8 cellular contexts compared by ENCODE assay signal in genomic region chr3:185575108-185575869, GRCh38. TPM values are rescaled to one million over a fixed set of nuclear protein-coding genes. Genes with fewer than 3 reads are reported as not detected.
DNase-seq lines count a peak whose midpoint lies in the region; ATAC-seq, FAIRE-seq and TF ChIP-seq lines count a peak whose summit lies in the region.
"Not testable (repeated sequence)": the region's sequence is repeated elsewhere in the genome, so short reads cannot be mapped to it uniquely, and the experiment has no call there.

No MANE protein-coding gene starts in this region.

- TF ChIP-seq CTCF in AG09309 (IDR thresholded peaks at IDR 0.05; ENCODE audit: control insufficient read depth, insufficient read depth, low read depth, low read length, missing control alignments) = peak; percentile 48
- peak; percentile 57 to 71 (median 64) for TF ChIP-seq CTCF in adrenal gland (IDR thresholded peaks at IDR 0.05)
- TF ChIP-seq CTCF in glutamatergic neuron (IDR thresholded peaks at IDR 0.05; ENCODE audit: partially characterized antibody, unreplicated experiment) = peak; percentile 88
- TF ChIP-seq CTCF in ovary (IDR thresholded peaks at IDR 0.05) = peak in 2 of 3 donors; percentile 31 to 40

- not testable (repeated sequence) for TF ChIP-seq EP300 in ovary (IDR thresholded peaks at IDR 0.05)

- H3K4me3 Mint-ChIP-seq in glutamatergic neuron (ENCODE audit: unreplicated experiment) = not testable (repeated sequence)

- not testable (repeated sequence) for H3K4me1 ChIP-seq in adrenal gland (replicated peaks in 1 of 2); ovary (ENCODE audit: insufficient read depth)

- peaks cover 21% of the 10 kb centered on the region for H3K36me3 Mint-ChIP-seq in glutamatergic neuron (ENCODE audit: unreplicated experiment)

- 21 to 27% (median 23%) methylated on average over 16 to 17 of the region's 17 CpGs for WGBS in adrenal gland, 4 donors
- 16 to 24% (median 18%) methylated on average over 17 of the region's 17 CpGs for WGBS in ovary, 3 donors

- intact Hi-C loops in adrenal gland (cut with DNase I); ovary (cut with DNase I): not testable (repeated sequence)

- TF ChIP-seq POLR2A in adrenal gland (IDR thresholded peaks at IDR 0.05); ovary (IDR thresholded peaks at IDR 0.05): not testable (repeated sequence)

- peak; percentile 79 for ATAC-seq in HG03135 (IDR thresholded peaks at IDR 0.05; ENCODE audit: unreplicated experiment)

- FAIRE-seq in GM18507 (lab: Jason Lieb, UNC) = peak; percentile 90

- H3K4me3 ChIP-seq in AG09309 (ENCODE audit: control insufficient read depth, low read depth, low read length); adrenal gland; ovary: not testable (repeated sequence)

- not testable (repeated sequence) for H3K27me3 Mint-ChIP-seq in glutamatergic neuron (ENCODE audit: unreplicated experiment)

- H3K27me3 ChIP-seq in adrenal gland, ovary: not testable (repeated sequence)

- H3K27ac ChIP-seq in adrenal gland = peak overlapping the region in 1 of 5 donors; percentile 40
- not testable (repeated sequence) for H3K27ac ChIP-seq in ovary

- not testable (repeated sequence) for DNase-seq in AG09309 (ENCODE audit: low read depth); GM18507 (ENCODE audit: extremely low spot score, insufficient read length, low read depth); ovary
- DNase-seq in NCI-H2107 (lab: John Stamatoyannopoulos, UW) (peak; percentile 83), SKM-1 (lab: John Stamatoyannopoulos, UW; ENCODE audit: unreplicated experiment) (peak; percentile 13), adrenal gland (peak in 6 of 7 donors; percentile 26 to 77 (median 56)), glutamatergic neuron (peak; percentile 33)

- not testable (repeated sequence) for H3K36me3 ChIP-seq in adrenal gland (replicated peaks in 1 of 2); ovary

- not testable (repeated sequence) for H3K27ac Mint-ChIP-seq in glutamatergic neuron (ENCODE audit: unreplicated experiment)

- not testable (repeated sequence) for H3K4me1 Mint-ChIP-seq in glutamatergic neuron (ENCODE audit: low read depth, unreplicated experiment)

- not testable (repeated sequence) for H3K9me3 ChIP-seq in adrenal gland (replicated peaks in 1 of 3); ovary

- not testable (repeated sequence) for H3K9me3 Mint-ChIP-seq in glutamatergic neuron (ENCODE audit: unreplicated experiment)

RNA-seq across cellular contexts. Expression of gene SENP2, which starts 10.8 kb away (rescaled TPM):
- total RNA-seq in adrenal gland (10 to 100 TPM; 18.2 to 44.7 (median 27.2) TPM), glutamatergic neuron (ENCODE audit: unreplicated experiment) (54.6 TPM), ovary (10 to 100 TPM; 17.0 to 51.6 (median 43.5) TPM)
- polyA plus RNA-seq in adrenal gland (10 to 100 TPM in 1 of 3 donors, 1 to 10 TPM in 2; 7.6 to 46.3 (median 9.7) TPM), ovary (10 to 100 TPM; 16.0 to 49.3 TPM)

RNA-seq across cellular contexts. Expression of gene LIPH, which starts 22.9 kb away (rescaled TPM):
- total RNA-seq in adrenal gland (1 to 10 TPM in 3 of 8 donors, under 1 TPM in 4, not detected in 1; 0.32 to 2.9 (median 0.90) TPM), glutamatergic neuron (ENCODE audit: unreplicated experiment) (not detected), ovary (1 to 10 TPM in 1 of 7 donors, under 1 TPM in 4, not detected in 2; 0.12 to 1.0 (median 0.61) TPM)
- polyA plus RNA-seq in adrenal gland (1 to 10 TPM in 1 of 3 donors, under 1 TPM in 2; 0.07 to 1.0 (median 0.40) TPM), ovary (10 to 100 TPM in 1 of 2 donors, under 1 TPM in 1; 0.98 to 12.1 TPM)

Comparison
In these comparisons a context has a peak if more than half of its experiments do, and no peak if none do; other contexts are left out.
1. CTCF ChIP-seq: peak in every context shown above with its lines; median percentile 88 in glutamatergic neuron; 64 in adrenal gland; 48 in AG09309; 36 in ovary.